Comparison of ENCODE assay signal across 8 cellular contexts in the genomic region with DNA sequence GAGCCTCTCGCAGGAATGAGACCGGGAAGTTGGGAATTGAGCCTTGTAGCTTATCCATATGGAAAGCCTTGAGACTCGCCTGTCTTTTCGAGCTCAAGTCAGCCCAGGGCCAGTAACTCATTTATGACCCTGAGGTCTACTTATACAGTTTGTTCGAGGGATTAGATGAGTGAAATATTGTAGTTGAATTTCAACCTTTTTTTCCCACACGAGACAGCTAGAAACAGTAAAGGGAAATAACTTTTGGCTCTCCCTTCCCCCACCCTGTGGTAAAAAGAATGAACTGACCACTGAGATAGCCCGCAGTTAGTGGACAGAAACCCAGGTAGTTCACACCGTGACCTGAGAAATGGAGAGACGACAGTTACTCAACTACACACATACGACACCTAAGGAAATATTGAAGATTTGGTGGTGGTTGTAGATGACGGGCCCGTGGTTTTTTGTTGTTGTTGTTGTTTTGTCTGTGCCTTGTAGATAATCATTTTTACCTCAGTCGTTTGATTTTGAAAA. TPM values are rescaled to one million over a fixed set of nuclear protein-coding genes. Genes with fewer than 3 reads are reported as not detected.
DNase-seq lines count a peak whose midpoint lies in the region; ATAC-seq, FAIRE-seq and TF ChIP-seq lines count a peak whose summit lies in the region.

No MANE protein-coding gene starts in this region.

- no peak for TF ChIP-seq POLR2A in spleen (IDR thresholded peaks at IDR 0.05)

- no peaks in the 10 kb centered on the region for H3K27me3 ChIP-seq in BLaER1 treated with 17β-estradiol and CSF1 and Interleukin-3, amounts not matched to agents 10 nM and 100 nM
- H3K27me3 ChIP-seq in spleen (replicated peaks in 1 of 7) = no peaks in the 10 kb centered on the region

- H3K4me1 Mint-ChIP-seq in activated T-helper 17 cell treated with anti-CD3 and anti-CD28 coated beads, Interleukin-2, amount 50 U/mL, for 72 hours = peaks cover 42% of the 10 kb centered on the region

- DNase-seq in HTR-8/SVneo (ENCODE audit: insufficient read length, low spot score) (peak; percentile 19), spleen (no peak)

- H3K4me2 ChIP-seq in BLaER1 treated with 17β-estradiol and CSF1 and Interleukin-3, amounts not matched to agents 10 nM and 100 nM = peak overlapping the region; percentile 63 to 96 (median 84)

- H3K27ac Mint-ChIP-seq in activated T-helper 17 cell treated with anti-CD3 and anti-CD28 coated beads, Interleukin-2, amount 50 U/mL, for 72 hours = peak overlapping the region; percentile 97

- no peaks in the 10 kb centered on the region for H3K27me3 Mint-ChIP-seq in activated T-helper 17 cell treated with anti-CD3 and anti-CD28 coated beads, Interleukin-2, amount 50 U/mL, for 72 hours

- WGBS in spleen, 5 donors = 6 to 10% (median 7%) methylated on average over 12 to 13 of the region's 13 CpGs

- FAIRE-seq in HTR-8/SVneo (lab: Jason Lieb, UNC) = no peak

- peak overlapping the region; percentile 79 to 96 (median 92) for H3K4me3 ChIP-seq in BLaER1 treated with 17β-estradiol and CSF1 and Interleukin-3, amounts not matched to agents 10 nM and 100 nM
- H3K4me3 ChIP-seq in iPS-11a (ENCODE audit: low read depth, low read length) = peak overlapping the region; percentile 88
- peak overlapping the region; percentile 73 to 95 (median 88) for H3K4me3 ChIP-seq in spleen

- H4K20me1 ChIP-seq in BLaER1 treated with 17β-estradiol and CSF1 and Interleukin-3, amounts not matched to agents 10 nM and 100 nM = peaks cover 26 to 57% (median 47%) of the 10 kb centered on the region in 11 experiments; a peak in 21 of 22 replicates

- H3K27ac ChIP-seq in BLaER1 treated with 17β-estradiol and CSF1 and Interleukin-3, amounts not matched to agents 10 nM and 100 nM = peak overlapping the region; percentile 88 to 98 (median 96)
- peak overlapping the region; percentile 93 to 99 (median 98) for H3K27ac ChIP-seq in spleen

- peak in 1 of 11 experiments; percentile 5 for TF ChIP-seq CTCF in spleen (IDR thresholded peaks at IDR 0.05 in 8 of 11, conservative IDR thresholded peaks at IDR 0.05 in 3 of 11)

- H3K9me3 Mint-ChIP-seq in activated T-helper 17 cell treated with anti-CD3 and anti-CD28 coated beads, Interleukin-2, amount 50 U/mL, for 72 hours = peaks cover 3% of the 10 kb centered on the region

- H3K36me3 ChIP-seq in BLaER1 treated with 17β-estradiol and CSF1 and Interleukin-3, amounts not matched to agents 10 nM and 100 nM = peaks cover 34 to 51% (median 41%) of the 10 kb centered on the region in 11 experiments
- H3K36me3 ChIP-seq in spleen = peaks cover 0 to 50% (median 2%) of the 10 kb centered on the region in 6 donors

- peak overlapping the region; percentile 90 to 100 (median 96) for H3K9ac ChIP-seq in BLaER1 treated with 17β-estradiol and CSF1 and Interleukin-3, amounts not matched to agents 10 nM and 100 nM

- peak overlapping the region; percentile 99 for H3K4me3 Mint-ChIP-seq in activated T-helper 17 cell treated with anti-CD3 and anti-CD28 coated beads, Interleukin-2, amount 50 U/mL, for 72 hours

- peaks cover 73% of the 10 kb centered on the region for H3K36me3 Mint-ChIP-seq in activated T-helper 17 cell treated with anti-CD3 and anti-CD28 coated beads, Interleukin-2, amount 50 U/mL, for 72 hours (ENCODE audit: low read depth)

- no peak for ATAC-seq in activated T-helper 17 cell treated with anti-CD3 and anti-CD28 coated beads, Interleukin-2, amount 50 U/mL, for 72 hours (replicated peaks)
- ATAC-seq in activated CD4-positive, CD25-positive, alpha-beta regulatory T cell treated with anti-CD3 and anti-CD28 coated beads, Interleukin-2, amount 50 U/mL, for 24 hours = no peak
- ATAC-seq in GM21737 (IDR thresholded peaks at IDR 0.05; ENCODE audit: unreplicated experiment) (no peak), HG02970 (IDR thresholded peaks at IDR 0.05; ENCODE audit: low FRiP score, unreplicated experiment) (no peak)

- no peaks in the 10 kb centered on the region for H3K9me3 ChIP-seq in BLaER1 treated with 17β-estradiol and CSF1 and Interleukin-3, amounts not matched to agents 10 nM and 100 nM (replicated peaks in 1 of 11)
- no peaks in the 10 kb centered on the region for H3K9me3 ChIP-seq in spleen

- H3K4me1 ChIP-seq in BLaER1 treated with 17β-estradiol and CSF1 and Interleukin-3, amounts not matched to agents 10 nM and 100 nM = peaks cover 24 to 67% (median 45%) of the 10 kb centered on the region in 10 experiments
- peaks cover 38 to 78% (median 61%) of the 10 kb centered on the region in 6 donors for H3K4me1 ChIP-seq in spleen

- intact Hi-C loops in spleen (cut with DNase I; ENCODE audit: low total_unique reads) = no loop called here

RNA-seq across cellular contexts. Expression of a gene that starts 0.8 kb away (rescaled TPM):
- total RNA-seq in activated T-helper 17 cell treated with anti-CD3 and anti-CD28 coated beads, Interleukin-2, amount 50 U/mL, for 72 hours = 10 to 100 TPM; 43.5 to 99.1 TPM
- 10 to 100 TPM; 41.6 to 65.0 (median 55.5) TPM for total RNA-seq in spleen
- polyA plus RNA-seq in spleen = 10 to 100 TPM; 23.9 to 38.8 (median 35.3) TPM
